Comparison of ENCODE assay signal across 1 cellular context in the genomic region with DNA sequence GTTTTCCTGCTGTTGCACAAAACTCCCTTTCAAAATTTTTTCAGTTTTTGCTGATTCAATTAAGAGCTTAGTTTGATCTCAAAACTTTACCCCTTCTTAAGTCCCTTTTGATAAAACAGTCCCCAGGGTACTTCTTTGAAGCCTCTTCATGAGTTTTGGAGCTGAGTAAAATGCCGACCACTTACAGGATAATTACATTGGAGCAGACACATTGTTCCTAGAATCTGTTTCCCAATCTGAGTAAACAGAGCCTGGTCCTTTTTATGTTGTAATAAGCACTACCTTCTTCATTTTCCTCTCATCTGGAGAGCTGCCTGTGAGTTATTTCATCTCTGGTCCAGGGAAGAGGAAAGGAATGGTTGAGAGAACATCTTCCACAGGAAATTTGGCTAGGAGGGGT.
TF ChIP-seq lines count a peak whose summit lies in the region.

No MANE protein-coding gene starts in this region.

TF ChIP-seq in SK-N-SH treated with all-trans-retinoic acid at 6 μM for 48 hours, 23 proteins besides CTCF, POLR2A, EP300 and RAD21 (continued from another document):
- TF ChIP-seq CSDC2 (CRISPR knock-in tag; IDR thresholded peaks at IDR 0.05) (no peak), RARB (CRISPR knock-in tag; IDR thresholded peaks at IDR 0.05) (no peak), TOX (CRISPR knock-in tag; IDR thresholded peaks at IDR 0.05; ENCODE audit: borderline replicate concordance) (no peak), SNAI2 (CRISPR knock-in tag; IDR thresholded peaks at IDR 0.05) (no peak), ZNF565 (CRISPR knock-in tag; conservative IDR thresholded peaks at IDR 0.05; ENCODE audit: low read depth) (no peak), OSR1 (CRISPR knock-in tag; IDR thresholded peaks at IDR 0.05) (no peak), TCF4 (CRISPR knock-in tag; IDR thresholded peaks at IDR 0.05; ENCODE audit: borderline replicate concordance) (no peak)
